In genomic region chr12:45886685-45887084, GRCh38 we compare ENCODE assay signal across 7 cellular contexts.
"Had no signal": no experiment of that assay in that cellular context is flagged by ENCODE, and none has a peak within 500 bp of the region (broad histone marks: within the 10 kb centered on the region; RNA-seq: fewer than 3 reads in every experiment).

No MANE protein-coding gene starts in this region.

- H3K4me3 ChIP-seq: GM23248, K562 had no signal

- ATAC-seq: HCT116, K562 had no signal

- H3K9me3 Mint-ChIP-seq: HFFc6 had no signal

- H3K27ac Mint-ChIP-seq: HFFc6 had no signal

- H3K27ac ChIP-seq: GM23248 had no signal

- H3K4me3 Mint-ChIP-seq: H9, HFFc6 had no signal

- H2AFZ ChIP-seq: GM23248 had no signal

- DNase-seq: GM23248, H9, HFFc6, IMR-90, KG1 had no signal
